ENCODE assay signal across 10 cellular contexts in the genomic region with DNA sequence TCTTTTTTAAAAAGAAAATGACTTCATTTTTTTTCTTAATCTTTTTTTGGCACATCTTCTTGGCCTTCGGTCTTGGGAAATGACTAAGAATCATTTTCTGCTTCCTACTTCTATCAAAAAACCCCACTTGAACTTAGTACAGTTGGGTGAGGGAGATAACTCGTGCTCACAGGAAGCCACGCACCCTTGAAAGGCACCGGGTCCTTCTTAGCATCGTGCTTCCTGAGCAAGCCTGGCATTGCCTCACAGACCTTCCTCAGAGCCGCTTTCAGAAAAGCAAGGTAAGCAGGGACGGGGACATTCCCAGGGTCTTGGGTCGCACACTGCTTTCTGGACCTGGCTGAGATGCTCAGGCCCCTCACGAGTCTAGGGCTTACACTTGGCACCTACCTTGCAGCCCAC. TPM values are rescaled to one million over a fixed set of nuclear protein-coding genes. Genes with fewer than 3 reads are reported as not detected.
DNase-seq lines count a peak whose midpoint lies in the region; ATAC-seq and TF ChIP-seq lines count a peak whose summit lies in the region.
"Had no signal": no experiment of that assay in that cellular context is flagged by ENCODE, and none has a peak within 500 bp of the region (broad histone marks: within the 10 kb centered on the region; RNA-seq: fewer than 3 reads in every experiment).

A gene (plus strand): TSS at position 235 of the 402 bp plus-strand sequence. CDS start 1,779 bp downstream, outside the sequence.

- H3K27me3 Mint-ChIP-seq in T-helper 2 cell treated with Interferon-gamma antibody and Interleukin-4, amounts not matched to agents 5 μg/mL and 100 μg/mL, for 36 hours (ENCODE audit: low read depth) = no peaks in the 10 kb centered on the region
- H3K27me3 Mint-ChIP-seq in activated T-helper 1 cell treated with anti-CD3 and anti-CD28 coated beads, Interleukin-12 subunit alpha, Interleukin-12 subunit beta, Interleukin-2, Interleukin-4 antibody, amounts not matched to agents 30 ng/mL and 10 ng/mL and 1 ng/mL, durations not matched to agents 14 hours and 24 hours and 36 hours (ENCODE audit: insufficient read depth) = no peaks in the 10 kb centered on the region
- no peaks in the 10 kb centered on the region for H3K27me3 Mint-ChIP-seq in natural killer cell treated with Interleukin-12 subunit alpha and Interleukin-12 subunit beta and Interleukin-15 and Interleukin-18, amount 100 ng/mL, for 72 hours

- H3K36me3 ChIP-seq in BLaER1 treated with 17β-estradiol and CSF1 and Interleukin-3, amounts not matched to agents 10 nM and 100 nM = no peaks in the 10 kb centered on the region
- no peaks in the 10 kb centered on the region for H3K36me3 ChIP-seq in PC-3 (ENCODE audit: low read depth, low read length)
- H3K36me3 ChIP-seq: gastrocnemius medialis, HAP-1 had no signal

- no peaks in the 10 kb centered on the region for H3K9me3 ChIP-seq in BLaER1 treated with 17β-estradiol and CSF1 and Interleukin-3, amounts not matched to agents 10 nM and 100 nM (replicated peaks in 1 of 11)
- H3K9me3 ChIP-seq in PC-3 (ENCODE audit: low read length) = no peaks in the 10 kb centered on the region
- H3K9me3 ChIP-seq: gastrocnemius medialis, HAP-1 had no signal

- no TSS peak for BruUV-seq in PC-3 (replicated peaks; lab: Mats Ljungman, UMichigan)

- peak; percentile 61 for DNase-seq in T-helper 2 cell treated with Interferon-gamma antibody and Interleukin-4, amounts not matched to agents 5 μg/mL and 100 μg/mL, for 36 hours (ENCODE audit: low spot score)
- DNase-seq in activated T-helper 1 cell treated with anti-CD3 and anti-CD28 coated beads, Interleukin-12 subunit alpha, Interleukin-12 subunit beta, Interleukin-2, Interleukin-4 antibody, amounts not matched to agents 30 ng/mL and 10 ng/mL and 1 ng/mL, durations not matched to agents 14 hours and 24 hours and 36 hours (ENCODE audit: low spot score) = peak; percentile 41
- DNase-seq in natural killer cell treated with Interleukin-12 subunit alpha and Interleukin-12 subunit beta and Interleukin-15 and Interleukin-18, amount 100 ng/mL, for 72 hours (ENCODE audit: low spot score) = no peak
- DNase-seq in NCI-H2029 treated with DMSO at 0.1 percent for 48 hours (lab: John Stamatoyannopoulos, UW) (no peak), PC-3 (no peak), NCI-H187 treated with DMSO at 0.1 percent for 48 hours (lab: John Stamatoyannopoulos, UW) (no peak), HK-2 (ENCODE audit: unreplicated experiment) (no peak)
- DNase-seq: gastrocnemius medialis had no signal

- no peaks in the 10 kb centered on the region for H3F3A ChIP-seq in PC-3 (ENCODE audit: low read length, unreplicated experiment)

- H3K27ac ChIP-seq in BLaER1 treated with 17β-estradiol and CSF1 and Interleukin-3, amounts not matched to agents 10 nM and 100 nM = no peak within 1 kb of the TSS
- H3K27ac ChIP-seq in PC-3 (ENCODE audit: low read length) = no peak within 1 kb of the TSS
- H3K27ac ChIP-seq: gastrocnemius medialis had no signal

- peak within 1 kb of the TSS; percentile 96 for H3K27ac Mint-ChIP-seq in T-helper 2 cell treated with Interferon-gamma antibody and Interleukin-4, amounts not matched to agents 5 μg/mL and 100 μg/mL, for 36 hours
- peak within 1 kb of the TSS; percentile 95 for H3K27ac Mint-ChIP-seq in activated T-helper 1 cell treated with anti-CD3 and anti-CD28 coated beads, Interleukin-12 subunit alpha, Interleukin-12 subunit beta, Interleukin-2, Interleukin-4 antibody, amounts not matched to agents 30 ng/mL and 10 ng/mL and 1 ng/mL, durations not matched to agents 14 hours and 24 hours and 36 hours
- peak within 1 kb of the TSS; percentile 70 to 73 for H3K27ac Mint-ChIP-seq in natural killer cell treated with Interleukin-12 subunit alpha and Interleukin-12 subunit beta and Interleukin-15 and Interleukin-18, amount 100 ng/mL, for 72 hours

- no peak within 1 kb of the TSS for H3K4me3 ChIP-seq in BLaER1 treated with 17β-estradiol and CSF1 and Interleukin-3, amounts not matched to agents 10 nM and 100 nM
- H3K4me3 ChIP-seq in PC-3 (ENCODE audit: low read length) = no peak within 1 kb of the TSS
- H3K4me3 ChIP-seq: gastrocnemius medialis, HAP-1 had no signal

- H3K79me2 ChIP-seq in PC-3 (ENCODE audit: low read length) = no peaks in the 10 kb centered on the region

- H3K9ac ChIP-seq in BLaER1 treated with 17β-estradiol and CSF1 and Interleukin-3, amounts not matched to agents 10 nM and 100 nM = no peak within 1 kb of the TSS
- no peak within 1 kb of the TSS for H3K9ac ChIP-seq in PC-3 (ENCODE audit: low read length)

- no peaks in the 10 kb centered on the region for H4K20me1 ChIP-seq in BLaER1 treated with 17β-estradiol and CSF1 and Interleukin-3, amounts not matched to agents 10 nM and 100 nM
- H4K20me1 ChIP-seq in PC-3 (ENCODE audit: low read length) = no peaks in the 10 kb centered on the region

- H3K4me1 Mint-ChIP-seq in T-helper 2 cell treated with Interferon-gamma antibody and Interleukin-4, amounts not matched to agents 5 μg/mL and 100 μg/mL, for 36 hours (ENCODE audit: low read depth) = peaks cover 57% of the 10 kb centered on the region
- peaks cover 68% of the 10 kb centered on the region for H3K4me1 Mint-ChIP-seq in activated T-helper 1 cell treated with anti-CD3 and anti-CD28 coated beads, Interleukin-12 subunit alpha, Interleukin-12 subunit beta, Interleukin-2, Interleukin-4 antibody, amounts not matched to agents 30 ng/mL and 10 ng/mL and 1 ng/mL, durations not matched to agents 14 hours and 24 hours and 36 hours (ENCODE audit: low read depth)
- peaks cover 15 to 20% of the 10 kb centered on the region in 2 donors for H3K4me1 Mint-ChIP-seq in natural killer cell treated with Interleukin-12 subunit alpha and Interleukin-12 subunit beta and Interleukin-15 and Interleukin-18, amount 100 ng/mL, for 72 hours (ENCODE audit: low read depth in 2 of 2)

- H3K9me2 ChIP-seq in PC-3 (replicated peaks; ENCODE audit: low read length) = no peaks in the 10 kb centered on the region

- H2AFZ ChIP-seq in PC-3 (ENCODE audit: low read length) = no peak within 1 kb of the TSS

- POLR2A ChIA-PET in PC-3 (lab: Charles Lee; ENCODE audit: unreplicated experiment) = no interaction called here

- peaks cover 0 to 10% (median 4%) of the 10 kb centered on the region in 10 experiments; a peak in 11 of 20 replicates for H3K4me1 ChIP-seq in BLaER1 treated with 17β-estradiol and CSF1 and Interleukin-3, amounts not matched to agents 10 nM and 100 nM
- no peaks in the 10 kb centered on the region for H3K4me1 ChIP-seq in PC-3 (ENCODE audit: insufficient read depth, low read length)
- H3K4me1 ChIP-seq: gastrocnemius medialis, HAP-1 had no signal

- CTCF ChIA-PET in PC-3 (lab: Charles Lee) = no interaction called here

- intact Hi-C loops in activated T-helper 1 cell treated with anti-CD3 and anti-CD28 coated beads, Interleukin-12 subunit alpha, Interleukin-12 subunit beta, Interleukin-2, Interleukin-4 antibody, amounts not matched to agents 30 ng/mL and 10 ng/mL and 1 ng/mL, durations not matched to agents 14 hours and 24 hours and 36 hours (cut with micrococcal nuclease) = loop anchor here (1.0 kb wide), 3 partner anchors 9 to 72 kb away; no protein-coding TSS in a partner anchor
- intact Hi-C loops in PC-3 (cut with micrococcal nuclease) = no loop called here

- peak; percentile 59 to 79 for ATAC-seq in natural killer cell treated with Interleukin-12 subunit alpha and Interleukin-12 subunit beta and Interleukin-15 and Interleukin-18, amount 100 ng/mL, for 72 hours
- no peak for ATAC-seq in PC-3
- ATAC-seq: gastrocnemius medialis had no signal

- no peak for TF ChIP-seq CTCF in PC-3 (conservative IDR thresholded peaks at IDR 0.05; ENCODE audit: low read depth, low read length)

- H3K4me3 Mint-ChIP-seq in T-helper 2 cell treated with Interferon-gamma antibody and Interleukin-4, amounts not matched to agents 5 μg/mL and 100 μg/mL, for 36 hours = peak within 1 kb of the TSS; percentile 98
- peak within 1 kb of the TSS; percentile 94 for H3K4me3 Mint-ChIP-seq in activated T-helper 1 cell treated with anti-CD3 and anti-CD28 coated beads, Interleukin-12 subunit alpha, Interleukin-12 subunit beta, Interleukin-2, Interleukin-4 antibody, amounts not matched to agents 30 ng/mL and 10 ng/mL and 1 ng/mL, durations not matched to agents 14 hours and 24 hours and 36 hours
- H3K4me3 Mint-ChIP-seq in natural killer cell treated with Interleukin-12 subunit alpha and Interleukin-12 subunit beta and Interleukin-15 and Interleukin-18, amount 100 ng/mL, for 72 hours = peak within 1 kb of the TSS; percentile 87

- no peaks in the 10 kb centered on the region for H3K9me3 Mint-ChIP-seq in T-helper 2 cell treated with Interferon-gamma antibody and Interleukin-4, amounts not matched to agents 5 μg/mL and 100 μg/mL, for 36 hours
- no peaks in the 10 kb centered on the region for H3K9me3 Mint-ChIP-seq in activated T-helper 1 cell treated with anti-CD3 and anti-CD28 coated beads, Interleukin-12 subunit alpha, Interleukin-12 subunit beta, Interleukin-2, Interleukin-4 antibody, amounts not matched to agents 30 ng/mL and 10 ng/mL and 1 ng/mL, durations not matched to agents 14 hours and 24 hours and 36 hours
- no peaks in the 10 kb centered on the region for H3K9me3 Mint-ChIP-seq in natural killer cell treated with Interleukin-12 subunit alpha and Interleukin-12 subunit beta and Interleukin-15 and Interleukin-18, amount 100 ng/mL, for 72 hours

- H3K36me3 Mint-ChIP-seq in T-helper 2 cell treated with Interferon-gamma antibody and Interleukin-4, amounts not matched to agents 5 μg/mL and 100 μg/mL, for 36 hours (ENCODE audit: low read depth) = peaks cover 40% of the 10 kb centered on the region
- peaks cover 35% of the 10 kb centered on the region for H3K36me3 Mint-ChIP-seq in activated T-helper 1 cell treated with anti-CD3 and anti-CD28 coated beads, Interleukin-12 subunit alpha, Interleukin-12 subunit beta, Interleukin-2, Interleukin-4 antibody, amounts not matched to agents 30 ng/mL and 10 ng/mL and 1 ng/mL, durations not matched to agents 14 hours and 24 hours and 36 hours (ENCODE audit: low read depth)
- no peaks in the 10 kb centered on the region for H3K36me3 Mint-ChIP-seq in natural killer cell treated with Interleukin-12 subunit alpha and Interleukin-12 subunit beta and Interleukin-15 and Interleukin-18, amount 100 ng/mL, for 72 hours

- H3K27me3 ChIP-seq in BLaER1 treated with 17β-estradiol and CSF1 and Interleukin-3, amounts not matched to agents 10 nM and 100 nM = no peaks in the 10 kb centered on the region
- no peaks in the 10 kb centered on the region for H3K27me3 ChIP-seq in PC-3 (ENCODE audit: low read length)
- H3K27me3 ChIP-seq: gastrocnemius medialis had no signal

- H3K4me2 ChIP-seq in BLaER1 treated with 17β-estradiol and CSF1 and Interleukin-3, amounts not matched to agents 10 nM and 100 nM = peak within 1 kb of the TSS in 6 of 11 experiments; percentile 7 to 48 (median 27); a peak in 8 of 22 replicates
- H3K4me2 ChIP-seq in PC-3 (ENCODE audit: low read length) = no peak within 1 kb of the TSS

RNA-seq across cellular contexts. Expression of the gene that starts here (rescaled TPM):
- 110 and 115 TPM in 2 replicates for total RNA-seq in activated T-helper 1 cell treated with anti-CD3 and anti-CD28 coated beads, Interleukin-12 subunit alpha, Interleukin-12 subunit beta, Interleukin-2, Interleukin-4 antibody, amounts not matched to agents 30 ng/mL and 10 ng/mL and 1 ng/mL, durations not matched to agents 14 hours and 24 hours and 36 hours
- 10 to 100 TPM; 12.1 to 40.9 TPM for total RNA-seq in natural killer cell treated with Interleukin-12 subunit alpha and Interleukin-12 subunit beta and Interleukin-15 and Interleukin-18, amount 100 ng/mL, for 72 hours
- 0.29 TPM in 1 of 2 replicates, not detected in the other for total RNA-seq in PC-3 (2014; rRNA removed)

Comparison
In these comparisons a context has a peak if more than half of its experiments do, and no peak if none do; other contexts are left out.
1. RNA of the gene that starts here (total RNA-seq): 110 to 115 TPM in activated T-helper 1 cell treated with anti-CD3 and anti-CD28 coated beads, Interleukin-12 subunit alpha, Interleukin-12 subunit beta, Interleukin-2, Interleukin-4 antibody, amounts not matched to agents 30 ng/mL and 10 ng/mL and 1 ng/mL, durations not matched to agents 14 hours and 24 hours and 36 hours and 12.1 to 40.9 TPM in natural killer cell treated with Interleukin-12 subunit alpha and Interleukin-12 subunit beta and Interleukin-15 and Interleukin-18, amount 100 ng/mL, for 72 hours; 0.29 TPM in PC-3; every median in the first group is over 10 times any median in the second.
2. DNase-seq: peak in T-helper 2 cell treated with Interferon-gamma antibody and Interleukin-4, amounts not matched to agents 5 μg/mL and 100 μg/mL, for 36 hours (single experiment) and activated T-helper 1 cell treated with anti-CD3 and anti-CD28 coated beads, Interleukin-12 subunit alpha, Interleukin-12 subunit beta, Interleukin-2, Interleukin-4 antibody, amounts not matched to agents 30 ng/mL and 10 ng/mL and 1 ng/mL, durations not matched to agents 14 hours and 24 hours and 36 hours (single experiment); none in natural killer cell treated with Interleukin-12 subunit alpha and Interleukin-12 subunit beta and Interleukin-15 and Interleukin-18, amount 100 ng/mL, for 72 hours (single experiment), NCI-H2029 treated with DMSO at 0.1 percent for 48 hours (single experiment), PC-3 (single experiment), NCI-H187 treated with DMSO at 0.1 percent for 48 hours (single experiment) and HK-2 (single experiment).
3. Peak in every context shown above with its lines, with median percentiles within 50 percentile points of each other: H3K27ac Mint-ChIP-seq and H3K4me3 Mint-ChIP-seq.